ENCODE assay signal across 1 cellular context in the genomic region with DNA sequence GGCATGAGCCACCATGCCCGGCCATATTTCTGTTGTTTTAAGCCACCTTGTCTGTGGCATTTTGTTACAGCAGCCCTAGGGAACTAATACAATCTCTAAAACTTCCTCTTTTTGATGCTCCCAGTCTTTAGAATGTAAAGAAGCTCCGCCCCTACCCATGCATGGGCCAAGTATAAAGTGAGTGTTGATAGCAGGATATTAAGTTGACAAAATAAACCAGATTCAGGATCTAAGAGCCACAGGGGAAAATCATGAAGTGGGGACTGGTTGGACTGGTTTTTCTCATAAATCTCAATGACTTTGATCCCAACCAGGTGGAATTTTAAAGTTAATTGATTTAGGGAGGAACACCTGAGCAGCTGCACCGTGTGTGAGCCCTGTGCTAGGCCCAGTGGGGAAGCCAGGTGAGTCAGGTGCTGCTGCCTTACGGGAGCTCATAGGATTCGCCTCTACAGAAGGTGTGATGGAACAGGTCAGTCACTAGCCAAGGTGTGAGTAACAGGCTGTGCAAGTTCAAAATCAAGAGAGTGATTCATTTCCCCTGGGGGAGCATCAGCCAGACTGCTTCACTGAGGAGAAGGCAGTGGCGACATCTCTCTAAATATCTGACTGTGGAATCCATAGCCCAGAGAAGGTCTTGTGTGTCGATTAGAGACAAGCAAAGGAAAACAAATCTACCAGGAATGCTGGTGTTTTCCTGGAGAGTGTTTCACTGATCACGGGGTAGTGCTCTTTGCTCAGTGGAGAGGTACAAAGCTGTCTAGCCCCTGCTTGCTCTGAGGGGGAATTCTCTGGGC.
TF ChIP-seq lines count a peak whose summit lies in the region.

No MANE protein-coding gene starts in this region.

TF ChIP-seq in HCT116, 20 proteins besides CTCF, POLR2A, EP300 and RAD21:
- TF ChIP-seq ZNF274 (IDR thresholded peaks at IDR 0.05; ENCODE audit: low read depth, low read length) (no peak), ZFX (IDR thresholded peaks at IDR 0.05) (no peak), POLR2AphosphoS5 (IDR thresholded peaks at IDR 0.05; ENCODE audit: low read depth, low read length) (peak; percentile 70), CEBPB (IDR thresholded peaks at IDR 0.05; ENCODE audit: low read depth) (peak; percentile 84), JUND (IDR thresholded peaks at IDR 0.05) (peak; percentile 93), EZH2phosphoT487 (IDR thresholded peaks at IDR 0.05; ENCODE audit: borderline replicate concordance) (no peak), EZH2 (IDR thresholded peaks at IDR 0.05) (no peak), YY1 (IDR thresholded peaks at IDR 0.05; ENCODE audit: extremely low read depth, insufficient replicate concordance, low read depth, low read length) (no peak), SP1 (IDR thresholded peaks at IDR 0.05; ENCODE audit: low read depth) (peak; percentile 95), FOSL1 (IDR thresholded peaks at IDR 0.05; ENCODE audit: low read depth) (peak; percentile 92), CBX3 (IDR thresholded peaks at IDR 0.05; ENCODE audit: low read depth) (peak; percentile 95), ELF1 (IDR thresholded peaks at IDR 0.05; ENCODE audit: borderline replicate concordance, low read depth) (no peak), EGR1 (IDR thresholded peaks at IDR 0.05; ENCODE audit: low read depth) (no peak), REST (IDR thresholded peaks at IDR 0.05; ENCODE audit: low read depth) (no peak), SRF (IDR thresholded peaks at IDR 0.05; ENCODE audit: low read depth) (peak; percentile 67), SIN3A (IDR thresholded peaks at IDR 0.05; ENCODE audit: low read depth) (peak; percentile 81; the same call in 1 of the 2 replicates), TCF7L2 (IDR thresholded peaks at IDR 0.05; ENCODE audit: borderline replicate concordance, extremely low read depth, insufficient read depth, insufficient read length) (no peak)
- TF ChIP-seq, protein P1, sequence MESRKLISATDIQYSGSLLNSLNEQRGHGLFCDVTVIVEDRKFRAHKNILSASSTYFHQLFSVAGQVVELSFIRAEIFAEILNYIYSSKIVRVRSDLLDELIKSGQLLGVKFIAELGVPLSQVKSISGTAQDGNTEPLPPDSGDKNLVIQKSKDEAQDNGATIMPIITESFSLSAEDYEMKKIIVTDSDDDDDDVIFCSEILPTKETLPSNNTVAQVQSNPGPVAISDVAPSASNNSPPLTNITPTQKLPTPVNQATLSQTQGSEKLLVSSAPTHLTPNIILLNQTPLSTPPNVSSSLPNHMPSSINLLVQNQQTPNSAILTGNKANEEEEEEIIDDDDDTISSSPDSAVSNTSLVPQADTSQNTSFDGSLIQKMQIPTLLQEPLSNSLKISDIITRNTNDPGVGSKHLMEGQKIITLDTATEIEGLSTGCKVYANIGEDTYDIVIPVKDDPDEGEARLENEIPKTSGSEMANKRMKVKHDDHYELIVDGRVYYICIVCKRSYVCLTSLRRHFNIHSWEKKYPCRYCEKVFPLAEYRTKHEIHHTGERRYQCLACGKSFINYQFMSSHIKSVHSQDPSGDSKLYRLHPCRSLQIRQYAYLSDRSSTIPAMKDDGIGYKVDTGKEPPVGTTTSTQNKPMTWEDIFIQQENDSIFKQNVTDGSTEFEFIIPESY (IDR thresholded peaks at IDR 0.05; ENCODE audit: extremely low read depth, insufficient replicate concordance, low read length), result peak; percentile 39
- TF ChIP-seq, protein P2, sequence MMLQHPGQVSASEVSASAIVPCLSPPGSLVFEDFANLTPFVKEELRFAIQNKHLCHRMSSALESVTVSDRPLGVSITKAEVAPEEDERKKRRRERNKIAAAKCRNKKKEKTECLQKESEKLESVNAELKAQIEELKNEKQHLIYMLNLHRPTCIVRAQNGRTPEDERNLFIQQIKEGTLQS (IDR thresholded peaks at IDR 0.05), result no peak
- TF ChIP-seq, protein P3, sequence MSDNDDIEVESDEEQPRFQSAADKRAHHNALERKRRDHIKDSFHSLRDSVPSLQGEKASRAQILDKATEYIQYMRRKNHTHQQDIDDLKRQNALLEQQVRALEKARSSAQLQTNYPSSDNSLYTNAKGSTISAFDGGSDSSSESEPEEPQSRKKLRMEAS (IDR thresholded peaks at IDR 0.05), result peak; percentile 96
